ENCODE assay signal across 13 cellular contexts in the genomic region with DNA sequence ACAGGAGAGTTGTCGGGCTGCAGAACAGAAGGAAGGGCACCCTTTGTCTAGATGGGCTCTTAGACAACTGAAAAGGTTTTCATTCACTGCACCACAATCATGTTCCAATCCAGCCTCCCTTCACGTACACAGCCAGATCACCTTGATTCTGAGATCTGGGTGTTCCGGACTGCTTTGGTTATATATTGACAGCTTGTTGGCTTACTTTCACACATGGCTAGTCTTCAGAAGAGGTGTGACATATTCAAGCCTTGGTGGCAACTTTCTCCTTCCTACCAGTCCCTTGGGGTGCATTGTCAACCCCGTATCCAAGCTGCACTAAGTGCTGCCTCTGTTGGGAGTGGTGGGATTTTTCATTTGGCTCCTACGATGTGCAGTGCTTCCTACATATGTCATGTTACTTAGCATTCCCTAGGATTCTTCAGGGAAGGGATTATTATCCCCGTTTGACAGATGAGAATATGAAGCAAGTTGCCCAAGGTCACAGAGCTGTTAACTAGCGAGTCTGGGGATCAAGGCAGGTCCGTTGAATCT.
DNase-seq lines count a peak whose midpoint lies in the region; ATAC-seq and TF ChIP-seq lines count a peak whose summit lies in the region.
"Had no signal": no experiment of that assay in that cellular context is flagged by ENCODE, and none has a peak within 500 bp of the region (broad histone marks: within the 10 kb centered on the region; RNA-seq: fewer than 3 reads in every experiment).

No MANE protein-coding gene starts in this region.

- H3K4me1 Mint-ChIP-seq in stimulated activated naive CD8-positive, alpha-beta T cell treated with anti-CD3 and anti-CD28 coated beads, Interleukin-15, Interleukin-2, amounts not matched to agents 100 ng/mL and 50 ng/mL, for 24 hours (ENCODE audit: low read depth): peaks cover 23% of the 10 kb centered on the region
- H3K4me1 Mint-ChIP-seq in type B pancreatic cell (ENCODE audit: unreplicated experiment): peaks cover 4% of the 10 kb centered on the region

- H3K27ac Mint-ChIP-seq in stimulated activated naive CD8-positive, alpha-beta T cell treated with anti-CD3 and anti-CD28 coated beads, Interleukin-15, Interleukin-2, amounts not matched to agents 100 ng/mL and 50 ng/mL, for 24 hours: peak overlapping the region; percentile 22
- H3K27ac Mint-ChIP-seq in type B pancreatic cell: no peak overlapping the region

- ATAC-seq in stimulated activated naive CD8-positive, alpha-beta T cell treated with anti-CD3 and anti-CD28 coated beads, Interleukin-15, Interleukin-2, amounts not matched to agents 100 U/mL and 50 U/mL, for 24 hours: no peak
- peak; percentile 46 for ATAC-seq in HG02678 (IDR thresholded peaks at IDR 0.05; ENCODE audit: unreplicated experiment)
- ATAC-seq in HG03558 (IDR thresholded peaks at IDR 0.05; ENCODE audit: extremely low read depth, unreplicated experiment): peak; percentile 30
- ATAC-seq: left cardiac atrium had no signal

- DNase-seq in stimulated activated naive CD8-positive, alpha-beta T cell treated with anti-CD3 and anti-CD28 coated beads, Interleukin-15, Interleukin-2, amounts not matched to agents 100 U/mL and 50 U/mL, for 24 hours: no peak
- DNase-seq in type B pancreatic cell (ENCODE audit: extremely low spot score, unreplicated experiment) (no peak), LoVo (ENCODE audit: low spot score) (no peak), DMS 273 (lab: John Stamatoyannopoulos, UW; ENCODE audit: unreplicated experiment) (no peak), cortex of kidney (lab: John Stamatoyannopoulos, UW) (no peak)
- DNase-seq: ACHN; activated naive CD4-positive, alpha-beta T cell treated with Interleukin-2 at 50 U/mL for 16 hours; COR-L47; left cardiac atrium; tibial artery had no signal

- H3K36me3 Mint-ChIP-seq in stimulated activated naive CD8-positive, alpha-beta T cell treated with anti-CD3 and anti-CD28 coated beads, Interleukin-15, Interleukin-2, amounts not matched to agents 100 ng/mL and 50 ng/mL, for 24 hours (ENCODE audit: low read depth): no peaks in the 10 kb centered on the region
- H3K36me3 Mint-ChIP-seq in type B pancreatic cell: no peaks in the 10 kb centered on the region

- no peak for TF ChIP-seq CTCF in type B pancreatic cell (conservative IDR thresholded peaks at IDR 0.05)

- H3K9me3 Mint-ChIP-seq in stimulated activated naive CD8-positive, alpha-beta T cell treated with anti-CD3 and anti-CD28 coated beads, Interleukin-15, Interleukin-2, amounts not matched to agents 100 ng/mL and 50 ng/mL, for 24 hours: no peaks in the 10 kb centered on the region
- H3K9me3 Mint-ChIP-seq in type B pancreatic cell: no peaks in the 10 kb centered on the region

- H3K4me3 Mint-ChIP-seq in stimulated activated naive CD8-positive, alpha-beta T cell treated with anti-CD3 and anti-CD28 coated beads, Interleukin-15, Interleukin-2, amounts not matched to agents 100 ng/mL and 50 ng/mL, for 24 hours: no peak overlapping the region
- H3K4me3 Mint-ChIP-seq in type B pancreatic cell: no peak overlapping the region

- peaks cover 87% of the 10 kb centered on the region for H3K27me3 Mint-ChIP-seq in stimulated activated naive CD8-positive, alpha-beta T cell treated with anti-CD3 and anti-CD28 coated beads, Interleukin-15, Interleukin-2, amounts not matched to agents 100 ng/mL and 50 ng/mL, for 24 hours
- H3K27me3 Mint-ChIP-seq in type B pancreatic cell: peaks cover 8% of the 10 kb centered on the region
